In genomic region chr3:186214670-186215069, GRCh38 we compare ENCODE assay signal across 18 cellular contexts.
"Had no signal": no experiment of that assay in that cellular context is flagged by ENCODE, and none has a peak within 500 bp of the region (broad histone marks: within the 10 kb centered on the region; RNA-seq: fewer than 3 reads in every experiment).

No MANE protein-coding gene starts in this region.

- FAIRE-seq: endometrium had no signal

- H3K27me3 ChIP-seq: gastrocnemius medialis, heart right ventricle, ovary, right atrium auricular region, sigmoid colon had no signal

- H3K27ac Mint-ChIP-seq: naive thymus-derived CD4-positive, alpha-beta T cell had no signal

- DNase-seq: effector memory CD4-positive, alpha-beta T cell; gastrocnemius medialis; heart right ventricle; hypothalamus; islet precursor cell; mammary epithelial cell; naive thymus-derived CD4-positive, alpha-beta T cell; nucleus accumbens; ovary; sigmoid colon; stimulated activated CD4-positive, alpha-beta T cell treated with anti-CD3 and anti-CD28 coated beads, Interleukin-12 subunit alpha, Interleukin-12 subunit beta, amount 100 ng/mL, for 4 hours; stimulated activated naive CD4-positive, alpha-beta T cell treated with Interleukin-2 at 50 U/mL for 16 hours had no signal

- ATAC-seq: esophagus mucosa; gastrocnemius medialis; heart right ventricle; left lobe of liver; naive thymus-derived CD4-positive, alpha-beta T cell had no signal

- H3K36me3 ChIP-seq: gastrocnemius medialis, heart right ventricle, ovary, right atrium auricular region, sigmoid colon had no signal

- H3K4me3 Mint-ChIP-seq: naive thymus-derived CD4-positive, alpha-beta T cell had no signal

- H3K9me3 ChIP-seq: gastrocnemius medialis, heart right ventricle, ovary, right atrium auricular region, sigmoid colon had no signal

- H3K4me3 ChIP-seq: coronary artery, gastrocnemius medialis, heart right ventricle, ovary, right atrium auricular region, sigmoid colon, skin epidermis had no signal

- H3K27ac ChIP-seq: coronary artery, gastrocnemius medialis, heart right ventricle, ovary, right atrium auricular region, sigmoid colon, skin epidermis had no signal
